In genomic region chr10:35340975-35341374, GRCh38 we compare ENCODE assay signal across 12 cellular contexts. TPM values are rescaled to one million over a fixed set of nuclear protein-coding genes. Genes with fewer than 3 reads are reported as not detected.
DNase-seq lines count a peak whose midpoint lies in the region; ATAC-seq and TF ChIP-seq lines count a peak whose summit lies in the region.
"Had no signal": no experiment of that assay in that cellular context is flagged by ENCODE, and none has a peak within 500 bp of the region (broad histone marks: within the 10 kb centered on the region; RNA-seq: fewer than 3 reads in every experiment).

No MANE protein-coding gene starts in this region.

- no peak overlapping the region for H3K4me3 Mint-ChIP-seq in activated CD4-positive, alpha-beta memory T cell treated with anti-CD3 and anti-CD28 coated beads, Interleukin-2, amount 10 ng/mL, durations not matched to agents 7 days and 5 days

- no peak overlapping the region for H2AFZ ChIP-seq in hepatocyte

- no peaks in the 10 kb centered on the region for H3K9me2 ChIP-seq in hepatocyte (replicated peaks; ENCODE audit: insufficient read depth)

- no peaks in the 10 kb centered on the region for H3K9me3 Mint-ChIP-seq in activated CD4-positive, alpha-beta memory T cell treated with anti-CD3 and anti-CD28 coated beads, Interleukin-2, amount 10 ng/mL, durations not matched to agents 7 days and 5 days

- POLR2A ChIA-PET in activated CD4-positive, alpha-beta memory T cell treated with anti-CD3 and anti-CD28 coated beads, Interleukin-2, amount 10 ng/mL, durations not matched to agents 7 days and 5 days (lab: Charles Lee): interaction anchor here (0.9 to 2.9 kb wide), 6 partner anchors 8 to 213 kb away, joined by 3 to 11 read pairs (median 4); no protein-coding TSS in a partner anchor

- CTCF ChIA-PET in activated CD4-positive, alpha-beta memory T cell treated with anti-CD3 and anti-CD28 coated beads, Interleukin-2, amount 10 ng/mL, durations not matched to agents 7 days and 5 days (lab: Charles Lee): interaction anchor here (1.0 to 4.4 kb wide), 3 partner anchors 9 to 303 kb away, joined by 3 to 26 read pairs (median 4); no protein-coding TSS in a partner anchor

- H3K9me3 ChIP-seq in hepatocyte (ENCODE audit: low read depth): no peaks in the 10 kb centered on the region
- H3K9me3 ChIP-seq: prostate gland had no signal

- no peaks in the 10 kb centered on the region for H3K27me3 Mint-ChIP-seq in activated CD4-positive, alpha-beta memory T cell treated with anti-CD3 and anti-CD28 coated beads, Interleukin-2, amount 10 ng/mL, durations not matched to agents 7 days and 5 days

- peaks cover 5% of the 10 kb centered on the region for H3K36me3 Mint-ChIP-seq in activated CD4-positive, alpha-beta memory T cell treated with anti-CD3 and anti-CD28 coated beads, Interleukin-2, amount 10 ng/mL, durations not matched to agents 7 days and 5 days (ENCODE audit: low read depth)

- no peak for TF ChIP-seq CTCF in hepatocyte (IDR thresholded peaks at IDR 0.05; ENCODE audit: poor library complexity)

- H3K27me3 ChIP-seq in hepatocyte: no peaks in the 10 kb centered on the region

- peak; percentile 14 for DNase-seq in activated naive CD4-positive, alpha-beta T cell treated with Interleukin-2 at 50 U/mL for 16 hours
- DNase-seq in activated naive CD4-positive, alpha-beta T cell (lab: John Stamatoyannopoulos, UW): no peak
- no peak for DNase-seq in activated CD4-positive, alpha-beta memory T cell treated with anti-CD3 and anti-CD28 coated beads, Interleukin-2, amount 10 ng/mL, durations not matched to agents 7 days and 5 days
- no peak for DNase-seq in hepatocyte (ENCODE audit: low spot score)
- DNase-seq in stimulated activated naive CD8-positive, alpha-beta T cell treated with anti-CD3 and anti-CD28 coated beads, Interleukin-15, Interleukin-2, amounts not matched to agents 100 U/mL and 50 U/mL, for 24 hours: peak; percentile 16
- DNase-seq in DMS79 treated with DMSO at 0.1 percent for 48 hours (lab: John Stamatoyannopoulos, UW): no peak
- DNase-seq: cerebellar nuclear complex, NCI-H82 had no signal

- H4K20me1 ChIP-seq in hepatocyte (ENCODE audit: insufficient read depth, poor library complexity, severe bottlenecking): peaks cover 61% of the 10 kb centered on the region

- peak overlapping the region; percentile 17 for H3K4me2 ChIP-seq in hepatocyte

- no peak overlapping the region for H3K27ac ChIP-seq in hepatocyte
- H3K27ac ChIP-seq: prostate gland, VCaP had no signal

- no peak for ATAC-seq in stimulated activated naive CD8-positive, alpha-beta T cell treated with anti-CD3 and anti-CD28 coated beads, Interleukin-15, Interleukin-2, amounts not matched to agents 100 U/mL and 50 U/mL, for 24 hours
- no peak for ATAC-seq in GM18873 (IDR thresholded peaks at IDR 0.05; ENCODE audit: low FRiP score, unreplicated experiment)
- ATAC-seq in GM21528 (IDR thresholded peaks at IDR 0.05; ENCODE audit: low FRiP score, unreplicated experiment): no peak

- H3K4me1 Mint-ChIP-seq in activated CD4-positive, alpha-beta memory T cell treated with anti-CD3 and anti-CD28 coated beads, Interleukin-2, amount 10 ng/mL, durations not matched to agents 7 days and 5 days: peaks cover 60% of the 10 kb centered on the region

- WGBS in hepatocyte (ENCODE audit: low lambda C conversion rate, missing lambda C conversion rate): 60% methylated on average over 6 of the region's 6 CpGs

- peak overlapping the region; percentile 66 for H3K27ac Mint-ChIP-seq in activated CD4-positive, alpha-beta memory T cell treated with anti-CD3 and anti-CD28 coated beads, Interleukin-2, amount 10 ng/mL, durations not matched to agents 7 days and 5 days

- no peaks in the 10 kb centered on the region for H3K36me3 ChIP-seq in hepatocyte (replicated peaks; ENCODE audit: insufficient read depth, low read depth)
- H3K36me3 ChIP-seq: prostate gland had no signal

- H3K79me2 ChIP-seq in hepatocyte: peaks cover 94% of the 10 kb centered on the region

- no peak overlapping the region for H3K4me3 ChIP-seq in hepatocyte
- H3K4me3 ChIP-seq: prostate gland had no signal

- peaks cover 30% of the 10 kb centered on the region for H3K4me1 ChIP-seq in hepatocyte (ENCODE audit: insufficient read depth)
- H3K4me1 ChIP-seq: prostate gland had no signal

RNA-seq across cellular contexts. Expression of gene CCNY, which starts 4.7 kb away (rescaled TPM):
- 10 to 100 TPM; 49.3 to 56.7 TPM for total RNA-seq in activated CD4-positive, alpha-beta memory T cell treated with anti-CD3 and anti-CD28 coated beads, Interleukin-2, amount 10 ng/mL, durations not matched to agents 7 days and 5 days
- total RNA-seq in hepatocyte: 51.1 and 51.5 TPM in 2 replicates
- polyA plus RNA-seq in hepatocyte: 51.3 and 55.8 TPM in 2 replicates

Comparison
In these comparisons a context has a peak if more than half of its experiments do, and no peak if none do; other contexts are left out.
1. DNase-seq: peak in activated naive CD4-positive, alpha-beta T cell treated with Interleukin-2 at 50 U/mL for 16 hours (single experiment) and stimulated activated naive CD8-positive, alpha-beta T cell treated with anti-CD3 and anti-CD28 coated beads, Interleukin-15, Interleukin-2, amounts not matched to agents 100 U/mL and 50 U/mL, for 24 hours (single experiment); none in activated naive CD4-positive, alpha-beta T cell (0 of 4), activated CD4-positive, alpha-beta memory T cell treated with anti-CD3 and anti-CD28 coated beads, Interleukin-2, amount 10 ng/mL, durations not matched to agents 7 days and 5 days (single experiment), hepatocyte (single experiment) and DMS79 treated with DMSO at 0.1 percent for 48 hours (single experiment).